1 cellular context compared by ENCODE assay signal in genomic region chr2:101173707-101174295, GRCh38.
TF ChIP-seq lines count a peak whose summit lies in the region.

No MANE protein-coding gene starts in this region.

TF ChIP-seq in HepG2, 621 proteins besides CTCF, POLR2A, EP300 and RAD21 (continued from another document and continues in another):
- TF ChIP-seq UBTF (CRISPR knock-in tag; IDR thresholded peaks at IDR 0.05) (no peak), ZNF136 (CRISPR knock-in tag; IDR thresholded peaks at IDR 0.05; ENCODE audit: low read depth) (no peak), ZNF841 (CRISPR knock-in tag; IDR thresholded peaks at IDR 0.05; ENCODE audit: borderline replicate concordance) (no peak), MYNN (CRISPR knock-in tag; IDR thresholded peaks at IDR 0.05; ENCODE audit: low read depth) (no peak), ZNF766 (CRISPR knock-in tag; IDR thresholded peaks at IDR 0.05; ENCODE audit: borderline replicate concordance) (no peak), ZNF432 (CRISPR knock-in tag; IDR thresholded peaks at IDR 0.05; ENCODE audit: borderline replicate concordance) (no peak), ZNF343 (CRISPR knock-in tag; IDR thresholded peaks at IDR 0.05) (no peak), ZBTB10 (CRISPR knock-in tag; IDR thresholded peaks at IDR 0.05; ENCODE audit: borderline replicate concordance) (no peak), KLF9 (CRISPR knock-in tag; IDR thresholded peaks at IDR 0.05; ENCODE audit: low read depth) (no peak), ZNF770 (CRISPR knock-in tag; IDR thresholded peaks at IDR 0.05) (no peak), ERF (CRISPR knock-in tag; IDR thresholded peaks at IDR 0.05) (no peak), NR2C2 (CRISPR knock-in tag; IDR thresholded peaks at IDR 0.05; ENCODE audit: borderline replicate concordance) (peak; percentile 52; the same call in 1 of the 2 replicates), PTBP1 (IDR thresholded peaks at IDR 0.05; ENCODE audit: low read depth, low read length, poor library complexity, severe bottlenecking) (no peak), FOXP1 (IDR thresholded peaks at IDR 0.05) (no peak), FOXP1 (CRISPR knock-in tag; IDR thresholded peaks at IDR 0.05) (0 out of 2 replicates have a peak, but pooled peaks have one; percentile 17), RARG (CRISPR knock-in tag; IDR thresholded peaks at IDR 0.05; ENCODE audit: low read depth) (no peak), ZNF121 (CRISPR knock-in tag; IDR thresholded peaks at IDR 0.05) (no peak), DR1 (CRISPR knock-in tag; IDR thresholded peaks at IDR 0.05) (no peak), ZBTB38 (CRISPR knock-in tag; IDR thresholded peaks at IDR 0.05) (no peak), MLXIP (CRISPR knock-in tag; IDR thresholded peaks at IDR 0.05; ENCODE audit: borderline replicate concordance) (no peak), ZKSCAN1 (IDR thresholded peaks at IDR 0.05; ENCODE audit: low read length) (no peak)
- TF ChIP-seq, protein P1, sequence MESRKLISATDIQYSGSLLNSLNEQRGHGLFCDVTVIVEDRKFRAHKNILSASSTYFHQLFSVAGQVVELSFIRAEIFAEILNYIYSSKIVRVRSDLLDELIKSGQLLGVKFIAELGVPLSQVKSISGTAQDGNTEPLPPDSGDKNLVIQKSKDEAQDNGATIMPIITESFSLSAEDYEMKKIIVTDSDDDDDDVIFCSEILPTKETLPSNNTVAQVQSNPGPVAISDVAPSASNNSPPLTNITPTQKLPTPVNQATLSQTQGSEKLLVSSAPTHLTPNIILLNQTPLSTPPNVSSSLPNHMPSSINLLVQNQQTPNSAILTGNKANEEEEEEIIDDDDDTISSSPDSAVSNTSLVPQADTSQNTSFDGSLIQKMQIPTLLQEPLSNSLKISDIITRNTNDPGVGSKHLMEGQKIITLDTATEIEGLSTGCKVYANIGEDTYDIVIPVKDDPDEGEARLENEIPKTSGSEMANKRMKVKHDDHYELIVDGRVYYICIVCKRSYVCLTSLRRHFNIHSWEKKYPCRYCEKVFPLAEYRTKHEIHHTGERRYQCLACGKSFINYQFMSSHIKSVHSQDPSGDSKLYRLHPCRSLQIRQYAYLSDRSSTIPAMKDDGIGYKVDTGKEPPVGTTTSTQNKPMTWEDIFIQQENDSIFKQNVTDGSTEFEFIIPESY (CRISPR knock-in tag; IDR thresholded peaks at IDR 0.05): no peak
- TF ChIP-seq, protein P2, sequence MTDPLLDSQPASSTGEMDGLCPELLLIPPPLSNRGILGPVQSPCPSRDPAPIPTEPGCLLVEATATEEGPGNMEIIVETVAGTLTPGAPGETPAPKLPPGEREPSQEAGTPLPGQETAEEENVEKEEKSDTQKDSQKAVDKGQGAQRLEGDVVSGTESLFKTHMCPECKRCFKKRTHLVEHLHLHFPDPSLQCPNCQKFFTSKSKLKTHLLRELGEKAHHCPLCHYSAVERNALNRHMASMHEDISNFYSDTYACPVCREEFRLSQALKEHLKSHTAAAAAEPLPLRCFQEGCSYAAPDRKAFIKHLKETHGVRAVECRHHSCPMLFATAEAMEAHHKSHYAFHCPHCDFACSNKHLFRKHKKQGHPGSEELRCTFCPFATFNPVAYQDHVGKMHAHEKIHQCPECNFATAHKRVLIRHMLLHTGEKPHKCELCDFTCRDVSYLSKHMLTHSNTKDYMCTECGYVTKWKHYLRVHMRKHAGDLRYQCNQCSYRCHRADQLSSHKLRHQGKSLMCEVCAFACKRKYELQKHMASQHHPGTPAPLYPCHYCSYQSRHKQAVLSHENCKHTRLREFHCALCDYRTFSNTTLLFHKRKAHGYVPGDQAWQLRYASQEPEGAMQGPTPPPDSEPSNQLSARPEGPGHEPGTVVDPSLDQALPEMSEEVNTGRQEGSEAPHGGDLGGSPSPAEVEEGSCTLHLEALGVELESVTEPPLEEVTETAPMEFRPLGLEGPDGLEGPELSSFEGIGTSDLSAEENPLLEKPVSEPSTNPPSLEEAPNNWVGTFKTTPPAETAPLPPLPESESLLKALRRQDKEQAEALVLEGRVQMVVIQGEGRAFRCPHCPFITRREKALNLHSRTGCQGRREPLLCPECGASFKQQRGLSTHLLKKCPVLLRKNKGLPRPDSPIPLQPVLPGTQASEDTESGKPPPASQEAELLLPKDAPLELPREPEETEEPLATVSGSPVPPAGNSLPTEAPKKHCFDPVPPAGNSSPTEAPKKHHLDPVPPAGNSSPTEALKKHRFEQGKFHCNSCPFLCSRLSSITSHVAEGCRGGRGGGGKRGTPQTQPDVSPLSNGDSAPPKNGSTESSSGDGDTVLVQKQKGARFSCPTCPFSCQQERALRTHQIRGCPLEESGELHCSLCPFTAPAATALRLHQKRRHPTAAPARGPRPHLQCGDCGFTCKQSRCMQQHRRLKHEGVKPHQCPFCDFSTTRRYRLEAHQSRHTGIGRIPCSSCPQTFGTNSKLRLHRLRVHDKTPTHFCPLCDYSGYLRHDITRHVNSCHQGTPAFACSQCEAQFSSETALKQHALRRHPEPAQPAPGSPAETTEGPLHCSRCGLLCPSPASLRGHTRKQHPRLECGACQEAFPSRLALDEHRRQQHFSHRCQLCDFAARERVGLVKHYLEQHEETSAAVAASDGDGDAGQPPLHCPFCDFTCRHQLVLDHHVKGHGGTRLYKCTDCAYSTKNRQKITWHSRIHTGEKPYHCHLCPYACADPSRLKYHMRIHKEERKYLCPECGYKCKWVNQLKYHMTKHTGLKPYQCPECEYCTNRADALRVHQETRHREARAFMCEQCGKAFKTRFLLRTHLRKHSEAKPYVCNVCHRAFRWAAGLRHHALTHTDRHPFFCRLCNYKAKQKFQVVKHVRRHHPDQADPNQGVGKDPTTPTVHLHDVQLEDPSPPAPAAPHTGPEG (CRISPR knock-in tag; IDR thresholded peaks at IDR 0.05): no peak
- TF ChIP-seq, protein P3, sequence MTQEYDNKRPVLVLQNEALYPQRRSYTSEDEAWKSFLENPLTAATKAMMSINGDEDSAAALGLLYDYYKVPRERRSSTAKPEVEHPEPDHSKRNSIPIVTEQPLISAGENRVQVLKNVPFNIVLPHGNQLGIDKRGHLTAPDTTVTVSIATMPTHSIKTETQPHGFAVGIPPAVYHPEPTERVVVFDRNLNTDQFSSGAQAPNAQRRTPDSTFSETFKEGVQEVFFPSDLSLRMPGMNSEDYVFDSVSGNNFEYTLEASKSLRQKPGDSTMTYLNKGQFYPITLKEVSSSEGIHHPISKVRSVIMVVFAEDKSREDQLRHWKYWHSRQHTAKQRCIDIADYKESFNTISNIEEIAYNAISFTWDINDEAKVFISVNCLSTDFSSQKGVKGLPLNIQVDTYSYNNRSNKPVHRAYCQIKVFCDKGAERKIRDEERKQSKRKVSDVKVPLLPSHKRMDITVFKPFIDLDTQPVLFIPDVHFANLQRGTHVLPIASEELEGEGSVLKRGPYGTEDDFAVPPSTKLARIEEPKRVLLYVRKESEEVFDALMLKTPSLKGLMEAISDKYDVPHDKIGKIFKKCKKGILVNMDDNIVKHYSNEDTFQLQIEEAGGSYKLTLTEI (CRISPR knock-in tag; conservative IDR thresholded peaks at IDR 0.05): no peak
- TF ChIP-seq, protein P4, sequence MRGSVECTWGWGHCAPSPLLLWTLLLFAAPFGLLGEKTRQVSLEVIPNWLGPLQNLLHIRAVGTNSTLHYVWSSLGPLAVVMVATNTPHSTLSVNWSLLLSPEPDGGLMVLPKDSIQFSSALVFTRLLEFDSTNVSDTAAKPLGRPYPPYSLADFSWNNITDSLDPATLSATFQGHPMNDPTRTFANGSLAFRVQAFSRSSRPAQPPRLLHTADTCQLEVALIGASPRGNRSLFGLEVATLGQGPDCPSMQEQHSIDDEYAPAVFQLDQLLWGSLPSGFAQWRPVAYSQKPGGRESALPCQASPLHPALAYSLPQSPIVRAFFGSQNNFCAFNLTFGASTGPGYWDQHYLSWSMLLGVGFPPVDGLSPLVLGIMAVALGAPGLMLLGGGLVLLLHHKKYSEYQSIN (CRISPR knock-in tag; IDR thresholded peaks at IDR 0.05; ENCODE audit: borderline replicate concordance): no peak
- TF ChIP-seq, protein P5, sequence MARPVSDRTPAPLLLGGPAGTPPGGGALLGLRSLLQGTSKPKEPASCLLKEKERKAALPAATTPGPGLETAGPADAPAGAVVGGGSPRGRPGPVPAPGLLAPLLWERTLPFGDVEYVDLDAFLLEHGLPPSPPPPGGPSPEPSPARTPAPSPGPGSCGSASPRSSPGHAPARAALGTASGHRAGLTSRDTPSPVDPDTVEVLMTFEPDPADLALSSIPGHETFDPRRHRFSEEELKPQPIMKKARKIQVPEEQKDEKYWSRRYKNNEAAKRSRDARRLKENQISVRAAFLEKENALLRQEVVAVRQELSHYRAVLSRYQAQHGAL (CRISPR knock-in tag; IDR thresholded peaks at IDR 0.05; ENCODE audit: not compliant biosample characterization): no peak
- TF ChIP-seq, protein P6, sequence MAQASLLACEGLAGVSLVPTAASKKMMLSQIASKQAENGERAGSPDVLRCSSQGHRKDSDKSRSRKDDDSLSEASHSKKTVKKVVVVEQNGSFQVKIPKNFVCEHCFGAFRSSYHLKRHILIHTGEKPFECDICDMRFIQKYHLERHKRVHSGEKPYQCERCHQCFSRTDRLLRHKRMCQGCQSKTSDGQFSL (CRISPR knock-in tag; IDR thresholded peaks at IDR 0.05): no peak
- TF ChIP-seq, protein P7, sequence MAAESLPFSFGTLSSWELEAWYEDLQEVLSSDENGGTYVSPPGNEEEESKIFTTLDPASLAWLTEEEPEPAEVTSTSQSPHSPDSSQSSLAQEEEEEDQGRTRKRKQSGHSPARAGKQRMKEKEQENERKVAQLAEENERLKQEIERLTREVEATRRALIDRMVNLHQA (CRISPR knock-in tag; IDR thresholded peaks at IDR 0.05): no peak
